Comparison of ENCODE assay signal across 12 cellular contexts in the genomic region with DNA sequence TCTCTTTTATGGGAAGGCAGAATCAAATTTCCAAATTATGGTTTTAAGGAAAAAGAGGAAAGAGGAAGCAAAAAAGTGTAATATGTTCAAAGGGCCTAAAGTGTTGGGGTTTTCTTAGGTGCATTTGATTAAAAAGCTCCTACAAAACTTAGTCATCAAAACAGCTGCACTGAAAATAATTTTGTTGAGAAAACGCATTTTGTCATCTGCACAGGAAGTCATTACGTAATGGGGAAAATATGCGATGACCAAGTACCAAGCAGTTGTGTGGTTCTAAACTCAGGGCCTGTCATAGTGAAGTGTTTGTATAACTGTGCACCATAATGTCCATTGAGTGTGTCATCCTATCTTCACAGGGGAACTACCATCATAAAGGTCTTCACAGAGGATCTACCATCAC. TPM values are rescaled to one million over a fixed set of nuclear protein-coding genes. Genes with fewer than 3 reads are reported as not detected.
A peak's percentile ranks its signal among the peaks of the same experiment; 100 is the strongest.
DNase-seq lines count a peak whose midpoint lies in the region; ATAC-seq and TF ChIP-seq lines count a peak whose summit lies in the region.
"Had no signal": no experiment of that assay in that cellular context is flagged by ENCODE, and none has a peak within 500 bp of the region (broad histone marks: within the 10 kb centered on the region; RNA-seq: fewer than 3 reads in every experiment).

No MANE protein-coding gene starts in this region.

- intact Hi-C loops in adrenal gland (cut with DNase I) (no loop called here), uterus (cut with DNase I; ENCODE audit: low total_unique reads) (no loop called here)
- intact Hi-C loops in CD4-positive, alpha-beta T cell (cut with DNase I, micrococcal nuclease), result no loop called here

- H3K4me3 Mint-ChIP-seq in CD4-positive, alpha-beta T cell, result no peak overlapping the region
- H3K4me3 Mint-ChIP-seq: effector memory CD8-positive, alpha-beta T cell had no signal

- DNase-seq in AG09309 (ENCODE audit: low read depth) (peak; percentile 71), astrocyte of the cerebellum (ENCODE audit: low read depth) (peak; percentile 51), kidney glomerular epithelial cell (lab: John Stamatoyannopoulos, UW) (peak; percentile 26), adrenal gland (no peak), SW480 (ENCODE audit: low spot score) (no peak), uterus (no peak)
- no peak for DNase-seq in CD4-positive, alpha-beta T cell
- DNase-seq: activated T-cell treated with anti-CD3 and anti-CD28 coated beads, Interleukin-2, amount 50 U/mL, for 1 hour; Calu3; effector memory CD8-positive, alpha-beta T cell; NCI-H1105 treated with DMSO at 0.1 percent for 48 hours had no signal

- no peaks in the 10 kb centered on the region for H3K4me1 Mint-ChIP-seq in CD4-positive, alpha-beta T cell (ENCODE audit: low read depth)

- peaks cover 13% of the 10 kb centered on the region for H3K27me3 Mint-ChIP-seq in CD4-positive, alpha-beta T cell

- TF ChIP-seq CTCF in AG09309 (IDR thresholded peaks at IDR 0.05; ENCODE audit: control insufficient read depth, insufficient read depth, low read depth, low read length, missing control alignments) (no peak), astrocyte of the cerebellum (IDR thresholded peaks at IDR 0.05; ENCODE audit: low read depth, low read length, missing control alignments) (no peak), adrenal gland (IDR thresholded peaks at IDR 0.05) (no peak), uterus (IDR thresholded peaks at IDR 0.05) (no peak)
- TF ChIP-seq CTCF in CD4-positive, alpha-beta T cell (IDR thresholded peaks at IDR 0.05), result no peak

- 39 to 54% (median 52%) methylated on average over 3 of the region's 3 CpGs for WGBS in adrenal gland, 4 donors

- H3K4me3 ChIP-seq in AG09309 (ENCODE audit: control insufficient read depth, low read depth, low read length) (no peak overlapping the region), astrocyte of the cerebellum (ENCODE audit: low read depth, low read length) (no peak overlapping the region), adrenal gland (no peak overlapping the region), uterus (no peak overlapping the region)

- no peaks in the 10 kb centered on the region for H3K9me3 Mint-ChIP-seq in CD4-positive, alpha-beta T cell
- H3K9me3 Mint-ChIP-seq: effector memory CD8-positive, alpha-beta T cell had no signal

- no peaks in the 10 kb centered on the region for H3K36me3 Mint-ChIP-seq in CD4-positive, alpha-beta T cell (ENCODE audit: low read depth)

- no peak overlapping the region for H3K27ac Mint-ChIP-seq in CD4-positive, alpha-beta T cell
- H3K27ac Mint-ChIP-seq: effector memory CD8-positive, alpha-beta T cell had no signal

- CTCF ChIA-PET in CD4-positive, alpha-beta T cell (lab: Charles Lee), result interaction anchor here (0.9 to 1.1 kb wide), 2 partner anchors 12 to 798 kb away, joined by 3 to 4 read pairs; no protein-coding TSS in a partner anchor

- H3K9me3 ChIP-seq in adrenal gland (replicated peaks in 1 of 3) (no peaks in the 10 kb centered on the region), uterus (no peaks in the 10 kb centered on the region)
- no peaks in the 10 kb centered on the region for H3K9me3 ChIP-seq in CD4-positive, alpha-beta T cell (ENCODE audit: control insufficient read depth, low read length)

- POLR2A ChIA-PET in CD4-positive, alpha-beta T cell (lab: Charles Lee), result interaction anchor here (0.7 kb wide), 1 partner anchor 797 kb away, joined by 3 read pairs; no protein-coding TSS in a partner anchor

- H3K27me3 ChIP-seq in adrenal gland (no peaks in the 10 kb centered on the region), uterus (no peaks in the 10 kb centered on the region)
- H3K27me3 ChIP-seq in CD4-positive, alpha-beta T cell (ENCODE audit: control insufficient read depth, insufficient read depth, low read length), result no peaks in the 10 kb centered on the region

- H3K36me3 ChIP-seq in adrenal gland (replicated peaks in 1 of 2) (no peaks in the 10 kb centered on the region), uterus (no peaks in the 10 kb centered on the region)

- H3K4me1 ChIP-seq in adrenal gland (replicated peaks in 1 of 2) (no peaks in the 10 kb centered on the region), uterus (no peaks in the 10 kb centered on the region)

- H3K27ac ChIP-seq in adrenal gland (no peak overlapping the region), uterus (no peak overlapping the region)
- H3K27ac ChIP-seq in CD4-positive, alpha-beta T cell (ENCODE audit: low read depth, low read length), result no peak overlapping the region

- in situ Hi-C loops in astrocyte of the cerebellum (cut with HindIII; ENCODE audit: low sequenced_read_pairs), result no loop called here

- ATAC-seq in HG03565 (IDR thresholded peaks at IDR 0.05; ENCODE audit: unreplicated experiment), result peak; percentile 66
- ATAC-seq in CD4-positive, alpha-beta T cell (ENCODE audit: poor library complexity), result no peak
- ATAC-seq: effector memory CD8-positive, alpha-beta T cell had no signal

- TF ChIP-seq POLR2A in adrenal gland (IDR thresholded peaks at IDR 0.05) (no peak), uterus (IDR thresholded peaks at IDR 0.05) (no peak)

RNA-seq across cellular contexts. Expression of a gene that starts 15.6 kb away (rescaled TPM):
- total RNA-seq in adrenal gland (not detected), uterus (not detected)
- polyA plus RNA-seq in adrenal gland, result under 1 TPM in 1 of 3 donors, not detected in 2; 0.07 TPM
- total RNA-seq in CD4-positive, alpha-beta T cell, result not detected
- total RNA-seq: Calu3 had no signal

Comparison
In these comparisons a context has a peak if more than half of its experiments do, and no peak if none do; other contexts are left out.
1. DNase-seq: peak in AG09309 (single experiment), astrocyte of the cerebellum (single experiment) and kidney glomerular epithelial cell (single experiment); none in adrenal gland (0 of 7), SW480 (single experiment), CD4-positive, alpha-beta T cell (0 of 10) and uterus (0 of 2).